Comparison of ENCODE assay signal across 26 cellular contexts in the genomic region with DNA sequence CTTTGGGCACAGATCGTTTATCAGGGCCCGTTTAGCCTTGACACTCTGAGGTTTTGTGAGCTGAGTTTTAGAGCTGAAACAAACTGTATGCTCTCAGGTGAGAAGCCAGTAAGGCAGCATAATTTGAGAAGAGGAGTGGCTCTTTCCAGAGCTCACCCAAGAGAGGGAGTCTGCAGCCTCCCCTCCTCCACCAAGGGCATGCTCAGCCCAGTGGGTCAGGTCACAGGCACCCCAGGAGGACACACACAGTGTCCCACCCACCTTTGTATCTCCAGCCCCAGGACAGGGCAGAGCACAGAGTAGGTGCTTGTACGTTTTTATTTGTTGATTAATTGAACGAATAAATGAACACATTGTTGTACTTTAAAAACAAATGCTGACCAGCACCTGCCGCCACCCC. TPM values are rescaled to one million over a fixed set of nuclear protein-coding genes. Genes with fewer than 3 reads are reported as not detected.
A peak's percentile ranks its signal among the peaks of the same experiment; 100 is the strongest.
DNase-seq lines count a peak whose midpoint lies in the region; ATAC-seq, FAIRE-seq and TF ChIP-seq lines count a peak whose summit lies in the region.
"Had no signal": no experiment of that assay in that cellular context is flagged by ENCODE, and none has a peak within 500 bp of the region (broad histone marks: within the 10 kb centered on the region; RNA-seq: fewer than 3 reads in every experiment).

No MANE protein-coding gene starts in this region.

- H3K9me3 ChIP-seq in cardiac muscle cell (ENCODE audit: low read depth), result no peaks in the 10 kb centered on the region
- H3K9me3 ChIP-seq: BLaER1, SJSA1 had no signal

- peak overlapping the region; percentile 77 for H3K27ac ChIP-seq in cardiac muscle cell
- H3K27ac ChIP-seq: BLaER1, HL-60, PC-9, SJSA1 had no signal

- TF ChIP-seq CTCF in cardiac muscle cell (IDR thresholded peaks at IDR 0.05; ENCODE audit: low read depth, low read length), result no peak

- H3K36me3 ChIP-seq in cardiac muscle cell, result no peaks in the 10 kb centered on the region
- H3K36me3 ChIP-seq: BLaER1, SJSA1 had no signal

- FAIRE-seq in GM12891 (lab: Jason Lieb, UNC), result no peak
- FAIRE-seq: A204.1, D721Med, G401.6, GM12878, H54 had no signal

- intact Hi-C loops in left ventricle myocardium superior (cut with micrococcal nuclease), result no loop called here

- peaks cover 58% of the 10 kb centered on the region for H3K4me1 ChIP-seq in cardiac muscle cell (ENCODE audit: low read depth)

- no peak for TF ChIP-seq POLR2A in GM12891 (IDR thresholded peaks at IDR 0.05; ENCODE audit: low read depth, low read length)

- no peaks in the 10 kb centered on the region for H3K27me3 ChIP-seq in cardiac muscle cell
- H3K27me3 ChIP-seq: BLaER1, SJSA1 had no signal

- ATAC-seq in left ventricle myocardium superior (no peak), left lobe of liver (peak; percentile 66)
- ATAC-seq: GM12878 had no signal

- DNase-seq in cardiac muscle cell (ENCODE audit: low read depth in 1 of 2, low spot score in 1 of 2) (no peak), left ventricle myocardium superior (no peak), left lobe of liver (ENCODE audit: low spot score) (no peak), HuH-7.5 (ENCODE audit: low spot score) (no peak), GM12891 (ENCODE audit: insufficient read length, low spot score) (no peak)
- DNase-seq: CD4-positive, CD25-positive, alpha-beta regulatory T cell; Karpas-422; NCI-H1092 treated with DMSO at 0.1 percent for 48 hours; NCI-H1436; NCI-H187; NCI-H2081 treated with DMSO at 0.1 percent for 48 hours; NCI-H526; NCI-H82; NK-92 treated with Interleukin-12 subunit alpha and Interleukin-12 subunit beta, amount 100 ng/mL, for 24 hours; PC-9; Right ventricle myocardium superior had no signal

- no peak overlapping the region for H3K4me3 ChIP-seq in cardiac muscle cell
- H3K4me3 ChIP-seq: BLaER1, GM12878, PC-9, SJSA1 had no signal

TF ChIP-seq in GM12891, 5 proteins besides CTCF, POLR2A, EP300 and RAD21:
- TF ChIP-seq POU2F2 (IDR thresholded peaks at IDR 0.05; ENCODE audit: low read depth, low read length), result no peak
- no peak for TF ChIP-seq TAF1 (IDR thresholded peaks at IDR 0.05; ENCODE audit: low read depth, low read length)
- no peak for TF ChIP-seq SPI1 (IDR thresholded peaks at IDR 0.05; ENCODE audit: low read depth, low read length)
- no peak for TF ChIP-seq PAX5 (IDR thresholded peaks at IDR 0.05; ENCODE audit: insufficient read depth, low read length, severe bottlenecking)
- no peak for TF ChIP-seq POLR2AphosphoS5 (IDR thresholded peaks at IDR 0.05; ENCODE audit: low read depth, low read length)

RNA-seq across cellular contexts. Expression of a gene that starts 3.4 kb away (rescaled TPM):
- total RNA-seq in cardiac muscle cell (not detected in 2 replicates), left ventricle myocardium superior (not detected), left lobe of liver (0.30 TPM)
- polyA plus RNA-seq in cardiac muscle cell, result not detected in 2 replicates
- polyA plus RNA-seq in GM12891 (2012; ENCODE audit: low read depth, missing spikeins), result not detected
- total RNA-seq: CD4-positive, CD25-positive, alpha-beta regulatory T cell; GM12878; PC-9; Right ventricle myocardium superior; RPMI7951; SJSA1 had no signal
- polyA plus RNA-seq: AG04450; CD4-positive, CD25-positive, alpha-beta regulatory T cell; GM12878 had no signal

RNA-seq across cellular contexts. Expression of a gene that starts 6.6 kb away (rescaled TPM):
- total RNA-seq in cardiac muscle cell (7.6 and 13.9 TPM in 2 replicates), left ventricle myocardium superior (0.20 TPM), left lobe of liver (9.3 TPM)
- 3.3 and 5.3 TPM in 2 replicates for polyA plus RNA-seq in cardiac muscle cell
- polyA plus RNA-seq in GM12891 (2012; ENCODE audit: low read depth, missing spikeins), result 0.31 TPM
- total RNA-seq: SJSA1 had no signal

RNA-seq across cellular contexts. Expression of a gene that starts 7.3 kb away (rescaled TPM):
- total RNA-seq in cardiac muscle cell (135 and 172 TPM in 2 replicates), left ventricle myocardium superior (237 TPM), left lobe of liver (not detected)
- polyA plus RNA-seq in cardiac muscle cell, result 107 and 156 TPM in 2 replicates
- not detected for polyA plus RNA-seq in GM12891 (2012; ENCODE audit: low read depth, missing spikeins)
- total RNA-seq: CD4-positive, CD25-positive, alpha-beta regulatory T cell; GM12878; PC-9; RPMI7951; SJSA1 had no signal
- polyA plus RNA-seq: AG04450 had no signal

RNA-seq across cellular contexts. Expression of a gene that starts 26.5 kb away (rescaled TPM):
- total RNA-seq in cardiac muscle cell (22.4 and 27.5 TPM in 2 replicates), left ventricle myocardium superior (22.2 TPM), left lobe of liver (22.4 TPM)
- polyA plus RNA-seq in cardiac muscle cell, result 56.3 and 80.0 TPM in 2 replicates
- polyA plus RNA-seq in GM12891 (2012; ENCODE audit: low read depth, missing spikeins), result 41.3 TPM

RNA-seq across cellular contexts. Expression of a gene that starts 27.1 kb away (rescaled TPM):
- total RNA-seq in cardiac muscle cell (9.8 and 14.4 TPM in 2 replicates), left ventricle myocardium superior (12.1 TPM), left lobe of liver (7.7 TPM)
- 8.0 and 14.5 TPM in 2 replicates for polyA plus RNA-seq in cardiac muscle cell
- 15.7 TPM for polyA plus RNA-seq in GM12891 (2012; ENCODE audit: low read depth, missing spikeins)

Comparison
In these comparisons a context has a peak if more than half of its experiments do, and no peak if none do; other contexts are left out.
1. RNA of a gene that starts 7.3 kb away (total RNA-seq): 237 TPM in left ventricle myocardium superior (single experiment) and 135 to 172 TPM in cardiac muscle cell; not detected in left lobe of liver (single experiment); every median in the first group is over 100 times any median in the second.